In the genomic region with DNA sequence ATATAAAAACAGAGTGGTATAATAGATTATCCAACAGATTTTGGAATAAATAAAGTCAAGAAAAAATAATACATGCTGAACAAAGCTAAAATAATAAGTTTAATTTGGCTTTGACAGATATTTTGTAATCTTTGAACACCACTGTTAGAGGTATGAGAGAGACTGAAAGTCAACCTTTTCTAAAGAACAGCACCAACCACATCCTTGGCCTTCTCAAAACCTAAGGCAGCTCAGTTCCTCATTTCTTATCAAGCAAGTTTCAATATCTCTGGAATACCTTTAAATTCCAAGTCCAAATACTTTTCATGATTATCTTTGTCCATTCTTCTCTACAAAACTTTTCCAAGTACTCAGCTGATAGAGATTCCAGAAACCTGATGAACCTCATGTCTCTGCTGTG, we compare ENCODE assay signal across 27 cellular contexts.
"Had no signal": no experiment of that assay in that cellular context is flagged by ENCODE, and none has a peak within 500 bp of the region (broad histone marks: within the 10 kb centered on the region; RNA-seq: fewer than 3 reads in every experiment).

No MANE protein-coding gene starts in this region.

- H3K4me1 ChIP-seq: left ventricle myocardium inferior, pancreas, prostate gland, stomach, testis, thyroid gland, transverse colon, upper lobe of left lung had no signal

- H3K4me1 Mint-ChIP-seq: naive thymus-derived CD4-positive, alpha-beta T cell; nephron; neural crest cell; stimulated activated naive B cell treated with anti-CD40 and anti-IgM and Interleukin-4, amounts not matched to agents 10 μg/mL and 1 μg/mL and 100 μg/mL, for 72 hours had no signal

- H3K27ac Mint-ChIP-seq: naive thymus-derived CD4-positive, alpha-beta T cell; nephron; stimulated activated naive B cell treated with anti-CD40 and anti-IgM and Interleukin-4, amounts not matched to agents 10 μg/mL and 1 μg/mL and 100 μg/mL, for 72 hours had no signal

- DNase-seq: islet precursor cell; left ventricle myocardium inferior; midbrain; mucosa of descending colon; naive thymus-derived CD4-positive, alpha-beta T cell; nucleus accumbens; pancreas; posterior cingulate gyrus; retina; right cardiac atrium; stimulated activated CD4-positive, alpha-beta T cell treated with anti-CD3 and anti-CD28 coated beads, Interleukin-12 subunit alpha, Interleukin-12 subunit beta, amount 100 ng/mL, for 4 hours; stimulated activated CD4-positive, alpha-beta T cell treated with anti-CD3 and anti-CD28 coated beads, Interleukin-15, amount 100 ng/mL, for 24 hours; stimulated activated CD4-positive, alpha-beta T cell treated with anti-CD3 and anti-CD28 coated beads, Interleukin-2, amount 100 ng/mL, for 24 hours; stimulated activated CD4-positive, alpha-beta T cell treated with anti-CD3 and anti-CD28 coated beads, Interleukin-4, amount 100 ng/mL, for 1 hour; stimulated activated naive B cell treated with anti-CD40 and anti-IgM and Interleukin-4, amounts not matched to agents 10 μg/mL and 1 μg/mL and 100 μg/mL, for 72 hours; stimulated activated naive CD8-positive, alpha-beta T cell treated with anti-CD3 and anti-CD28 coated beads, Interleukin-15, Interleukin-2, amounts not matched to agents 100 U/mL and 50 U/mL, for 24 hours; stomach; testis; thyroid gland; transverse colon; upper lobe of left lung had no signal

- H3K27ac ChIP-seq: left ventricle myocardium inferior, pancreas, prostate gland, skin epidermis, stomach, testis, thyroid gland, transverse colon, upper lobe of left lung had no signal

- FAIRE-seq: pancreas, urothelium cell line had no signal

- H3K36me3 Mint-ChIP-seq: naive thymus-derived CD4-positive, alpha-beta T cell; stimulated activated naive B cell treated with anti-CD40 and anti-IgM and Interleukin-4, amounts not matched to agents 10 μg/mL and 1 μg/mL and 100 μg/mL, for 72 hours had no signal

- H3K4me3 Mint-ChIP-seq: naive thymus-derived CD4-positive, alpha-beta T cell; nephron; neural crest cell; stimulated activated naive B cell treated with anti-CD40 and anti-IgM and Interleukin-4, amounts not matched to agents 10 μg/mL and 1 μg/mL and 100 μg/mL, for 72 hours had no signal

- H3K27me3 Mint-ChIP-seq: naive thymus-derived CD4-positive, alpha-beta T cell; stimulated activated naive B cell treated with anti-CD40 and anti-IgM and Interleukin-4, amounts not matched to agents 10 μg/mL and 1 μg/mL and 100 μg/mL, for 72 hours had no signal

- H3K9me3 Mint-ChIP-seq: nephron, neural crest cell had no signal

- ATAC-seq: mucosa of descending colon; naive thymus-derived CD4-positive, alpha-beta T cell; pancreas; right cardiac atrium; sciatic nerve; stimulated activated naive CD8-positive, alpha-beta T cell treated with anti-CD3 and anti-CD28 coated beads, Interleukin-15, Interleukin-2, amounts not matched to agents 100 U/mL and 50 U/mL, for 24 hours had no signal

- H3K27me3 ChIP-seq: pancreas, stomach, testis, thyroid gland, transverse colon, upper lobe of left lung had no signal
